ENCODE assay signal across 11 cellular contexts in the genomic region with DNA sequence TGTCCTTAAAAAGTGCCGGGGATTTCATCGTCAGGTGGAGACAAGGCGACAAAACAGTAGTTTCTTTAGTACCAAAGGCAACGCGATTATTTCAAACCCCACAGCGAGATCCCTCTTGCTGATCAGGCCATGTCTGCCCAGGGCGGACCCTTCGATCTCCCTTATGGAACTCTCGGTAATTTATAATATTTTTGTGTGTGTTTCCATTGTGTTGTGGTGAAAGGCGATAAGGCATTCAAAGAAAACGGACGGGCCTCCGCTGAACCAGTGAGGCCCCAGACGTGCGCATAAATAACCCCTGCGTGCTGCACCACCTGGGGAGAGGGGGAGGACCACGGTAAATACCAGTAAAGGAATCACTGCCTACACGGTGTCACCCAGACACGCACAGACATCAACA. TPM values are rescaled to one million over a fixed set of nuclear protein-coding genes. Genes with fewer than 3 reads are reported as not detected.
DNase-seq lines count a peak whose midpoint lies in the region; ATAC-seq and TF ChIP-seq lines count a peak whose summit lies in the region.
"Had no signal": no experiment of that assay in that cellular context is flagged by ENCODE, and none has a peak within 500 bp of the region (broad histone marks: within the 10 kb centered on the region; RNA-seq: fewer than 3 reads in every experiment).

No MANE protein-coding gene starts in this region.

- peak overlapping the region; percentile 63; the same call in 1 of the 2 replicates for H3K4me3 ChIP-seq in Karpas-422 (ENCODE audit: low read length)

- peak overlapping the region in 3 of 5 experiments; percentile 83 to 98 (median 84) for H3K27ac Mint-ChIP-seq in brain
- peak overlapping the region in 1 of 2 donors; percentile 39 for H3K27ac Mint-ChIP-seq in natural killer cell treated with Interleukin-12 subunit alpha and Interleukin-12 subunit beta and Interleukin-15 and Interleukin-18, amount 100 ng/mL, for 72 hours

- H3K27ac ChIP-seq in Karpas-422 (ENCODE audit: low read length): no peak overlapping the region
- H3K27ac ChIP-seq: neutrophil had no signal

- peaks cover 15% of the 10 kb centered on the region for H3K4me1 ChIP-seq in Karpas-422 (ENCODE audit: low read length)

- no peak for ATAC-seq in natural killer cell treated with Interleukin-12 subunit alpha and Interleukin-12 subunit beta and Interleukin-15 and Interleukin-18, amount 100 ng/mL, for 72 hours
- no peak for ATAC-seq in HG02884 (IDR thresholded peaks at IDR 0.05; ENCODE audit: unreplicated experiment)
- ATAC-seq in GM18870 (IDR thresholded peaks at IDR 0.05; ENCODE audit: unreplicated experiment): no peak

- peaks cover 63% of the 10 kb centered on the region for H3K4me1 Mint-ChIP-seq in brain
- H3K4me1 Mint-ChIP-seq in natural killer cell treated with Interleukin-12 subunit alpha and Interleukin-12 subunit beta and Interleukin-15 and Interleukin-18, amount 100 ng/mL, for 72 hours (ENCODE audit: low read depth in 2 of 2): peaks cover 25 to 27% of the 10 kb centered on the region in 2 donors

- no peaks in the 10 kb centered on the region for H4K20me1 ChIP-seq in Karpas-422 (ENCODE audit: insufficient read depth, low read depth, low read length)

- H3K27me3 ChIP-seq in Karpas-422 (ENCODE audit: low read length): no peaks in the 10 kb centered on the region

- H3K9ac ChIP-seq in Karpas-422 (ENCODE audit: low read length): no peak overlapping the region

- no peaks in the 10 kb centered on the region for H3K36me3 ChIP-seq in Karpas-422 (ENCODE audit: insufficient read depth, low read length)
- H3K36me3 ChIP-seq: neutrophil had no signal

- peak overlapping the region; percentile 74 for H3K4me2 ChIP-seq in Karpas-422 (ENCODE audit: low read depth, low read length, poor library complexity, severe bottlenecking)

- DNase-seq in DMS79 (lab: John Stamatoyannopoulos, UW) (peak; percentile 49), Karpas-422 (no peak), Kasumi-1 (lab: John Stamatoyannopoulos, UW) (no peak), Ammon's horn (ENCODE audit: low spot score) (no peak)
- DNase-seq in natural killer cell treated with Interleukin-12 subunit alpha and Interleukin-12 subunit beta and Interleukin-15 and Interleukin-18, amount 100 ng/mL, for 72 hours (ENCODE audit: low spot score): no peak

- H3K9me3 ChIP-seq in Karpas-422 (ENCODE audit: low read length): no peaks in the 10 kb centered on the region
- H3K9me3 ChIP-seq: neutrophil had no signal

- H3K27me3 Mint-ChIP-seq in brain: peaks cover 73% of the 10 kb centered on the region
- peaks cover 43 to 50% of the 10 kb centered on the region in 2 donors for H3K27me3 Mint-ChIP-seq in natural killer cell treated with Interleukin-12 subunit alpha and Interleukin-12 subunit beta and Interleukin-15 and Interleukin-18, amount 100 ng/mL, for 72 hours

- H3K4me3 Mint-ChIP-seq in brain: peak overlapping the region; percentile 81 to 92 (median 85)
- peak overlapping the region; percentile 63 for H3K4me3 Mint-ChIP-seq in natural killer cell treated with Interleukin-12 subunit alpha and Interleukin-12 subunit beta and Interleukin-15 and Interleukin-18, amount 100 ng/mL, for 72 hours

- H3K36me3 Mint-ChIP-seq in brain: peaks cover 11% of the 10 kb centered on the region
- no peaks in the 10 kb centered on the region for H3K36me3 Mint-ChIP-seq in natural killer cell treated with Interleukin-12 subunit alpha and Interleukin-12 subunit beta and Interleukin-15 and Interleukin-18, amount 100 ng/mL, for 72 hours

- no peak overlapping the region for H2AFZ ChIP-seq in Karpas-422 (ENCODE audit: low read length)

- H3K9me2 ChIP-seq in Karpas-422 (replicated peaks; ENCODE audit: insufficient read depth, low read length): no peaks in the 10 kb centered on the region

- TF ChIP-seq CTCF in brain (conservative IDR thresholded peaks at IDR 0.05): no peak

- H3K79me2 ChIP-seq in Karpas-422 (ENCODE audit: low read length): no peaks in the 10 kb centered on the region

- H3K9me3 Mint-ChIP-seq in brain: peaks cover 0 to 15% (median 0%) of the 10 kb centered on the region in 5 experiments
- no peaks in the 10 kb centered on the region for H3K9me3 Mint-ChIP-seq in natural killer cell treated with Interleukin-12 subunit alpha and Interleukin-12 subunit beta and Interleukin-15 and Interleukin-18, amount 100 ng/mL, for 72 hours

RNA-seq across cellular contexts. Expression of a gene that starts 1.4 kb away (rescaled TPM):
- 7.1 and 7.7 TPM in 2 replicates for total RNA-seq in Karpas-422 (2014; rRNA removed; shearing (Covaris generic); ENCODE audit: low replicate concordance)
- 17.2 TPM for polyA plus RNA-seq in brain (ENCODE audit: insufficient read depth, low read depth, low replicate concordance)
- under 1 TPM in 1 of 2 donors, not detected in 1; 0.76 TPM for total RNA-seq in natural killer cell treated with Interleukin-12 subunit alpha and Interleukin-12 subunit beta and Interleukin-15 and Interleukin-18, amount 100 ng/mL, for 72 hours

RNA-seq across cellular contexts. Expression of a gene that starts 45.1 kb away (rescaled TPM):
- total RNA-seq in Karpas-422 (2014; rRNA removed; shearing (Covaris generic); ENCODE audit: low replicate concordance): not detected in 2 replicates
- polyA plus RNA-seq in brain (ENCODE audit: insufficient read depth, low read depth, low replicate concordance): 1.1 TPM
- not detected for total RNA-seq in natural killer cell treated with Interleukin-12 subunit alpha and Interleukin-12 subunit beta and Interleukin-15 and Interleukin-18, amount 100 ng/mL, for 72 hours
- total RNA-seq: HT-29, RPMI7951 had no signal
